ENCODE assay signal across 13 cellular contexts in the genomic region with DNA sequence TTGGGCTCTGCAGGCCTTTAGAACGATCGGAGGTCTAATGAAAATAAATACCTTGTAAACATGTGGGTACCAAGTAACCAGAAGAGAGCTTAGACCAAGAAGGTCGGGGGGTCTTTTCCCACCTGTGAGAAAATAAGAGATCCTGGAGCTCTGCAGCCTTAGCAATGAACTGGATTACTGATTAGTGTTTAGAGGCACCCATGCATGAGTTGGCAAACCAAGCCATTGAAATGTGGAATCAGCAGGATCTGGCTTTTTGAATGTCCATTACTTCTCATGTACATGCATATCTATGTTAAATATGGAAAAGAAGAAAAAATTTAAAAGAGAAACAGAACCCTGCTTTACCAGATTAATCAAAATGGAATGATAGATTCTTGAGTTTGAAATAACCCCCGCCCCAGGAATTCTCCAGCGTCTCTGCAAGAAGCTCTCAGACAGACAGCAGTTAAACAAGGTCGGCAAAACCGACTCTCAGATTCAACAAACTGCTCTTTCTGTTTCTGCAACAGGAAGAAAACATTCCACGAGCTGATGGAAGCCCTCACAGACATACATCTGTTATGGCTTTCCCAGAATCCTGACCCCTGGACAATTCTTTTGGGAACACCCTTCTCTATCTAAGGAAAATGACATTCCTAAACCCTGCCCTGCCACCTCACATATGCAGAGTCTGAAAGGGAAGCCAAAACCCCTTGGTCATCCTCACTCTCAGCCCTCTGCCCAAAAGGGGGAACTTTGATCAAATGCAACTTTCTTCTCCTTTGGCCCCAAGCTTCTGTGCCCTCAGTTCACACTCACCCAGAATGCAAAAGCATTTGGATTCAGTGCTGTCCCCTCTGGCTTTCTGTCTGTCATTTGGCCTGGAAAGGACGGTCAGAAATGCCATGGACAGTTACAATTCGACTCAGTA.
DNase-seq lines count a peak whose midpoint lies in the region; ATAC-seq, FAIRE-seq and TF ChIP-seq lines count a peak whose summit lies in the region.
"Had no signal": no experiment of that assay in that cellular context is flagged by ENCODE, and none has a peak within 500 bp of the region (broad histone marks: within the 10 kb centered on the region; RNA-seq: fewer than 3 reads in every experiment).

No MANE protein-coding gene starts in this region.

- BruUV-seq in GM12878 (replicated peaks; lab: Mats Ljungman, UMichigan), result no TSS peak

- no peaks in the 10 kb centered on the region; the same call in 2 of the 3 replicates for H3K9me3 Mint-ChIP-seq in GM23338
- H3K9me3 Mint-ChIP-seq: CD8-positive, alpha-beta T cell had no signal

- H3K4me3 Mint-ChIP-seq in GM23338, result no peak overlapping the region
- H3K4me3 Mint-ChIP-seq: CD8-positive, alpha-beta T cell had no signal

- RAD21 ChIA-PET in GM12878 (lab: Charles Lee; ENCODE audit: unreplicated experiment), result interaction anchor here (1.0 kb wide), 1 partner anchor 451 kb away, joined by 5 read pairs; no protein-coding TSS in a partner anchor

- no peak overlapping the region; the same call in none of the 2 replicates for H3K4me2 ChIP-seq in GM23338
- no peak overlapping the region for H3K4me2 ChIP-seq in GM12878 (ENCODE audit: control insufficient read depth, insufficient read depth)
- H3K4me2 ChIP-seq in osteoblast (ENCODE audit: insufficient read depth, low read length), result no peak overlapping the region
- H3K4me2 ChIP-seq: BLaER1 had no signal

- DNase-seq in AML-193 (lab: John Stamatoyannopoulos, UW) (peak; percentile 42 to 44), GM23338 (ENCODE audit: low spot score) (peak; percentile 43), GM12878 (ENCODE audit: low read depth, low spot score) (no peak), osteoblast (ENCODE audit: insufficient read length, low spot score, missing footprints) (peak; percentile 77), cardiac septum (ENCODE audit: low spot score) (no peak), T-helper 1 cell (no peak)
- DNase-seq in activated CD4-positive, alpha-beta T cell treated with anti-CD3 and anti-CD28 coated beads, Interleukin-2, amount 50 U/mL, for 4 hours, result no peak

- in situ Hi-C loops in GM12878 (cut with MboI), result loop anchor here (25.0 kb wide), 1 partner anchor 383 kb away; no protein-coding TSS in a partner anchor

- H3K9me3 ChIP-seq in GM12878 (replicated peaks; ENCODE audit: control insufficient read depth, insufficient read depth, low read length) (no peaks in the 10 kb centered on the region), osteoblast (ENCODE audit: low read depth, low read length) (no peaks in the 10 kb centered on the region)
- H3K9me3 ChIP-seq: BLaER1, Caco-2, MG63, Peyer's patch had no signal

- no peaks in the 10 kb centered on the region for H3K9me2 ChIP-seq in GM23338 (ENCODE audit: insufficient read depth)

- H3K36me3 Mint-ChIP-seq in GM23338 (ENCODE audit: low read depth), result no peaks in the 10 kb centered on the region
- H3K36me3 Mint-ChIP-seq: CD8-positive, alpha-beta T cell had no signal

- CTCF ChIA-PET in GM12878 (lab: Yijun Ruan, JAX), result interaction anchor here (0.6 to 1.7 kb wide), 6 partner anchors 12 to 465 kb away, joined by 3 to 6 read pairs (median 4); no protein-coding TSS in a partner anchor

- intact Hi-C loops in GM12878 (cut with micrococcal nuclease; ENCODE audit: unreplicated experiment) (no loop called here), cardiac septum (cut with DNase I) (loop anchor here (5.0 to 10.0 kb wide), 2 partner anchors 88 to 386 kb away; no protein-coding TSS in a partner anchor)

- H3K4me1 ChIP-seq in GM23338 (ENCODE audit: insufficient read depth), result peaks cover 49% of the 10 kb centered on the region
- H3K4me1 ChIP-seq in GM12878 (ENCODE audit: control insufficient read depth, insufficient read depth, low read length), result peaks cover 4% of the 10 kb centered on the region
- no peaks in the 10 kb centered on the region for H3K4me1 ChIP-seq in osteoblast (ENCODE audit: insufficient read depth, low read length)

- peaks cover 99% of the 10 kb centered on the region for H3K27me3 Mint-ChIP-seq in GM23338 (ENCODE audit: insufficient read depth, low read depth, poor library complexity)

- ATAC-seq in GM23338 (no peak), GM12878 (no peak)

- H3K4me3 ChIP-seq in GM23338 (no peak overlapping the region), GM12878 (no peak overlapping the region), osteoblast (ENCODE audit: insufficient read depth, low read length) (no peak overlapping the region)
- H3K4me3 ChIP-seq: BLaER1, MG63, Peyer's patch had no signal

- H3K27ac Mint-ChIP-seq in GM23338, result no peak overlapping the region
- H3K27ac Mint-ChIP-seq: CD8-positive, alpha-beta T cell had no signal

- FAIRE-seq in GM12878 (lab: Jason Lieb, UNC), result peak; percentile 61
- FAIRE-seq: G401.6 had no signal

- H3K27me3 ChIP-seq in GM23338 (ENCODE audit: insufficient read depth) (peaks cover 100% of the 10 kb centered on the region), GM12878 (replicated peaks in 1 of 2; ENCODE audit: control insufficient read depth in 2 of 2, insufficient read depth in 2 of 2, low read length in 1 of 2) (peaks cover 19 to 43% of the 10 kb centered on the region in 2 experiments), osteoblast (ENCODE audit: insufficient read depth, low read length) (peaks cover 98% of the 10 kb centered on the region)

- SMC1A ChIA-PET in GM12878 (lab: Charles Lee; ENCODE audit: uncharacterized antibody, unreplicated experiment), result interaction anchor here (1.0 kb wide), 1 partner anchor 452 kb away, joined by 3 read pairs; no protein-coding TSS in a partner anchor

- TF ChIP-seq CTCF in GM23338 (conservative IDR thresholded peaks at IDR 0.05; ENCODE audit: low read depth in 2 of 2) (no peak), GM12878 (IDR thresholded peaks at IDR 0.05 in 2 of 3, conservative IDR thresholded peaks at IDR 0.05 in 1 of 3; ENCODE audit: control insufficient read depth in 2 of 3, extremely low read depth in 1 of 3, insufficient read depth in 1 of 3, low read depth in 3 of 3, low read length in 3 of 3) (no peak), osteoblast (IDR thresholded peaks at IDR 0.05; ENCODE audit: extremely low read depth, low read depth, low read length) (no peak)

- H3K9ac ChIP-seq in GM12878 (ENCODE audit: control insufficient read depth, insufficient read depth, low read length), result no peak overlapping the region
- H3K9ac ChIP-seq: BLaER1 had no signal

- H3K36me3 ChIP-seq in GM23338 (ENCODE audit: insufficient read depth) (no peaks in the 10 kb centered on the region), GM12878 (ENCODE audit: control insufficient read depth in 2 of 2, insufficient read depth in 2 of 2, low read length in 1 of 2) (no peaks in the 10 kb centered on the region), osteoblast (ENCODE audit: insufficient read depth, low read length) (no peaks in the 10 kb centered on the region)
- H3K36me3 ChIP-seq: BLaER1, MG63, Peyer's patch had no signal

- peaks cover 41% of the 10 kb centered on the region for H3K4me1 Mint-ChIP-seq in GM23338

- peaks cover 36% of the 10 kb centered on the region for H3F3A ChIP-seq in GM23338 (replicated peaks; ENCODE audit: low read depth)

- no peak for TF ChIP-seq EP300 in GM12878 (IDR thresholded peaks at IDR 0.05; ENCODE audit: borderline replicate concordance in 1 of 2, control insufficient read depth in 1 of 2, low read depth in 2 of 2, low read length in 2 of 2)

- H3K79me2 ChIP-seq in GM23338 (replicated peaks; ENCODE audit: insufficient read depth) (no peaks in the 10 kb centered on the region), GM12878 (ENCODE audit: control insufficient read depth, insufficient read depth, low read length) (no peaks in the 10 kb centered on the region), osteoblast (ENCODE audit: insufficient read depth, low read length) (no peaks in the 10 kb centered on the region)

- no peak for TF ChIP-seq POLR2A in GM12878 (IDR thresholded peaks at IDR 0.05; ENCODE audit: low read depth, low read length)

- TF ChIP-seq RAD21 in GM12878 (IDR thresholded peaks at IDR 0.05; ENCODE audit: insufficient read depth, low read depth, low read length), result no peak

- H2AFZ ChIP-seq in GM23338 (no peak overlapping the region), GM12878 (ENCODE audit: control insufficient read depth, low read depth, low read length) (no peak overlapping the region), osteoblast (ENCODE audit: low read length) (no peak overlapping the region)

- WGBS in GM12878 (ENCODE audit: insufficient coverage, insufficient replicate concordance, low lambda C conversion rate, missing lambda C conversion rate), result 22% methylated on average over 10 of the region's 10 CpGs

- H3K27ac ChIP-seq in GM23338 (ENCODE audit: low read depth) (no peak overlapping the region), GM12878 (ENCODE audit: control insufficient read depth, insufficient read depth) (no peak overlapping the region), osteoblast (ENCODE audit: low read depth, low read length) (no peak overlapping the region)
- H3K27ac ChIP-seq: BLaER1, Peyer's patch had no signal

- POLR2A ChIA-PET in GM12878 (lab: Charles Lee), result no interaction called here

- peaks cover 43% of the 10 kb centered on the region for H4K20me1 ChIP-seq in GM23338 (replicated peaks; ENCODE audit: insufficient read depth)
- H4K20me1 ChIP-seq in GM12878 (ENCODE audit: control insufficient read depth, insufficient read depth), result no peaks in the 10 kb centered on the region
- peaks cover 2% of the 10 kb centered on the region for H4K20me1 ChIP-seq in osteoblast (ENCODE audit: insufficient read depth, low read length)

TF ChIP-seq in GM12878, 131 proteins besides CTCF, POLR2A, EP300 and RAD21 (continues in another document):
- TF ChIP-seq, protein P1, sequence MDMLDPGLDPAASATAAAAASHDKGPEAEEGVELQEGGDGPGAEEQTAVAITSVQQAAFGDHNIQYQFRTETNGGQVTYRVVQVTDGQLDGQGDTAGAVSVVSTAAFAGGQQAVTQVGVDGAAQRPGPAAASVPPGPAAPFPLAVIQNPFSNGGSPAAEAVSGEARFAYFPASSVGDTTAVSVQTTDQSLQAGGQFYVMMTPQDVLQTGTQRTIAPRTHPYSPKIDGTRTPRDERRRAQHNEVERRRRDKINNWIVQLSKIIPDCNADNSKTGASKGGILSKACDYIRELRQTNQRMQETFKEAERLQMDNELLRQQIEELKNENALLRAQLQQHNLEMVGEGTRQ (IDR thresholded peaks at IDR 0.05; ENCODE audit: borderline replicate concordance, low read depth, low read length), result no peak
- no peak for TF ChIP-seq SUPT20H (IDR thresholded peaks at IDR 0.05; ENCODE audit: borderline replicate concordance, control insufficient read depth, low read depth, low read length)
- no peak for TF ChIP-seq MYB (IDR thresholded peaks at IDR 0.05; ENCODE audit: borderline replicate concordance, low read depth, low read length)
- TF ChIP-seq GABPA (IDR thresholded peaks at IDR 0.05; ENCODE audit: low read depth), result no peak

Comparison
In these comparisons a context has a peak if more than half of its experiments do, and no peak if none do; other contexts are left out.
1. DNase-seq: peak in AML-193 (2 of 2), GM23338 (single experiment) and osteoblast (single experiment); none in GM12878 (single experiment), cardiac septum (single experiment), activated CD4-positive, alpha-beta T cell treated with anti-CD3 and anti-CD28 coated beads, Interleukin-2, amount 50 U/mL, for 4 hours (0 of 2) and T-helper 1 cell (0 of 5).